35 cellular contexts compared by ENCODE assay signal in genomic region chr16:7074715-7075114, GRCh38.
"Had no signal": no experiment of that assay in that cellular context is flagged by ENCODE, and none has a peak within 500 bp of the region (broad histone marks: within the 10 kb centered on the region; RNA-seq: fewer than 3 reads in every experiment).

No MANE protein-coding gene starts in this region.

- DNase-seq: Kasumi-1, MG63, MM.1S, MV-4-11, NCI-H1048, NCI-H1092, NCI-H1092 treated with DMSO at 0.1 percent for 48 hours, NCI-H1105, NCI-H1105 treated with DMSO at 0.1 percent for 48 hours, NCI-H1417, NCI-H1417 treated with DMSO at 0.1 percent for 48 hours, NCI-H1436, NCI-H1436 treated with DMSO at 0.1 percent for 48 hours, NCI-H146, NCI-H1694, NCI-H1694 treated with DMSO at 0.1 percent for 48 hours, NCI-H187, NCI-H187 treated with DMSO at 0.1 percent for 48 hours, NCI-H1930, NCI-H2029, NCI-H2029 treated with DMSO at 0.1 percent for 48 hours, NCI-H2081, NCI-H2081 treated with DMSO at 0.1 percent for 48 hours, NCI-H2107, NCI-H2171, NCI-H2171 treated with DMSO at 0.1 percent for 48 hours, NCI-H2227 treated with DMSO at 0.1 percent for 48 hours, NCI-H226, NCI-H345, NCI-H446, NCI-H446 treated with DMSO at 0.1 percent for 48 hours, NCI-H510A, NCI-H510A treated with DMSO at 0.1 percent for 48 hours, NCI-H524, NCI-H524 treated with DMSO at 0.1 percent for 48 hours had no signal

- H3K27me3 ChIP-seq: MG63 had no signal

- H3K4me3 ChIP-seq: MG63 had no signal

- H3K36me3 ChIP-seq: MG63 had no signal

- H3K9me3 ChIP-seq: MG63 had no signal
